In the genomic region with DNA sequence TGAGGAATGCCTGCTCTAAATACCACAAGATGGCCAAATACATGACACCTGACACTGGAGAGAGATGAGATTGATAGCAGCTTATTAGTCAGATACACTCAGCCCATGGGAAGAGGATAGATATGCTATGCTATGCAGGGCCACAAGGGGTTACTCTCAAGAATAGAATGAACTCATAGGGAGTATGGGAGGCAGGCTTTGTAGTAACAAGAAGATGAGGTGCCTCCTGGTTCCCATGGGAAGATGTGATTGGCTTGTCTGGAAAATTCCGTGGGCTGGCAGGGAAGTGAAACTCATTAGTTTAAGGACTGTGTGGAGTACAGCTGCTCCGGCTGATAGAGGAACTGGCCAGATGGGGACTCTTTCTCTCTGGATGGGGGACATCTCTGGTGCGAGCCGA, we compare ENCODE assay signal across 11 cellular contexts. TPM values are rescaled to one million over a fixed set of nuclear protein-coding genes. Genes with fewer than 3 reads are reported as not detected.
A peak's percentile ranks its signal among the peaks of the same experiment; 100 is the strongest.
DNase-seq lines count a peak whose midpoint lies in the region; ATAC-seq, FAIRE-seq and TF ChIP-seq lines count a peak whose summit lies in the region.
"Had no signal": no experiment of that assay in that cellular context is flagged by ENCODE, and none has a peak within 500 bp of the region (broad histone marks: within the 10 kb centered on the region; RNA-seq: fewer than 3 reads in every experiment).

No MANE protein-coding gene starts in this region.

- in situ Hi-C loops in HepG2 (cut with HindIII; ENCODE audit: extremely low pct_ligation_motif_present, low pct_unique_long_range_greater_than_20kb), result no loop called here

- no peak for TF ChIP-seq RAD21 in HepG2 (CRISPR knock-in tag; IDR thresholded peaks at IDR 0.05)

- POLR2A ChIA-PET in HepG2 (lab: Yijun Ruan, JAX), result no interaction called here

- FAIRE-seq in HepG2 (lab: Jason Lieb, UNC), result no peak

- H4K20me1 ChIP-seq in HepG2 (ENCODE audit: insufficient read depth, low read length), result no peaks in the 10 kb centered on the region

- no peak overlapping the region for H3K27ac ChIP-seq in HepG2 (ENCODE audit: extremely low read length, insufficient read depth, low read length)
- H3K27ac ChIP-seq in right lobe of liver, result no peak overlapping the region

- H3K27me3 ChIP-seq in HepG2 (ENCODE audit: control insufficient read depth in 1 of 2, insufficient read depth in 2 of 2, low read length in 2 of 2), result no peaks in the 10 kb centered on the region
- H3K27me3 ChIP-seq in right lobe of liver, result no peaks in the 10 kb centered on the region

- intact Hi-C loops in HepG2 (cut with micrococcal nuclease; ENCODE audit: unreplicated experiment) (no loop called here), right lobe of liver (cut with DNase I) (no loop called here)

- ATAC-seq in HepG2, result peak; percentile 86
- no peak for ATAC-seq in right lobe of liver
- no peak for ATAC-seq in GM19395 (IDR thresholded peaks at IDR 0.05; ENCODE audit: unreplicated experiment)
- ATAC-seq in HG03442 (IDR thresholded peaks at IDR 0.05; ENCODE audit: unreplicated experiment), result no peak
- no peak for ATAC-seq in GM18873 (IDR thresholded peaks at IDR 0.05; ENCODE audit: low FRiP score, unreplicated experiment)

- H3K4me3 ChIP-seq in HepG2 (replicated peaks in 1 of 3; ENCODE audit: insufficient read depth in 1 of 3, low read depth in 2 of 3, low read length in 3 of 3) (no peak overlapping the region), right lobe of liver (no peak overlapping the region), epithelial cell of esophagus (ENCODE audit: low read length) (no peak overlapping the region)

- TF ChIP-seq EP300 in HepG2 (IDR thresholded peaks at IDR 0.05; ENCODE audit: low read depth in 2 of 2, low read length in 2 of 2) (no peak), HepG2 (CRISPR knock-in tag; IDR thresholded peaks at IDR 0.05; ENCODE audit: borderline replicate concordance) (no peak)

- H2AFZ ChIP-seq in HepG2 (ENCODE audit: low read length), result no peak overlapping the region

- H3K4me1 ChIP-seq in HepG2 (ENCODE audit: insufficient read depth, low read length) (no peaks in the 10 kb centered on the region), right lobe of liver (no peaks in the 10 kb centered on the region)

- H3K9ac ChIP-seq in HepG2 (ENCODE audit: insufficient read depth, low read depth, low read length), result no peak overlapping the region

- H3K4me2 ChIP-seq in HepG2 (ENCODE audit: low read depth, low read length), result no peak overlapping the region

- peak; percentile 10 for DNase-seq in HepG2 (ENCODE audit: low spot score)
- DNase-seq in right lobe of liver, result no peak
- DNase-seq in NCI-H69 (lab: John Stamatoyannopoulos, UW), result peak; percentile 35
- DNase-seq in epithelial cell of esophagus (ENCODE audit: low read depth), result peak; percentile 49
- no peak for DNase-seq in NCI-H1048 (lab: John Stamatoyannopoulos, UW)
- DNase-seq: activated CD4-positive, CD25-positive, alpha-beta regulatory T cell treated with anti-CD3 and anti-CD28 coated beads, Interleukin-2, amount 50 U/mL, for 72 hours; NCI-H510A; nucleus accumbens had no signal

- no TSS peak for BruUV-seq in HepG2 (replicated peaks; lab: Mats Ljungman, UMichigan)

- WGBS in HepG2 (ENCODE audit: low lambda C conversion rate), result 76% methylated on average over 4 of the region's 4 CpGs
- WGBS in right lobe of liver (ENCODE audit: insufficient coverage, low coverage, low lambda C conversion rate, missing lambda C conversion rate), result 24% methylated on average over 2 of the region's 4 CpGs

- H3K79me2 ChIP-seq in HepG2 (ENCODE audit: insufficient read depth, low read length), result no peaks in the 10 kb centered on the region

- no peak for TF ChIP-seq POLR2A in HepG2 (IDR thresholded peaks at IDR 0.05; ENCODE audit: insufficient read depth in 1 of 2, low read depth in 2 of 2, low read length in 2 of 2)
- TF ChIP-seq POLR2A in right lobe of liver (IDR thresholded peaks at IDR 0.05), result no peak

- no peaks in the 10 kb centered on the region for H3K9me3 ChIP-seq in HepG2 (ENCODE audit: low read length)
- H3K9me3 ChIP-seq in right lobe of liver, result no peaks in the 10 kb centered on the region

- CTCF ChIA-PET in HepG2 (lab: Yijun Ruan, JAX; ENCODE audit: low intra/inter-chr PET ratio, low total read pairs), result no interaction called here

- no peak for TF ChIP-seq CTCF in HepG2 (CRISPR knock-in tag; IDR thresholded peaks at IDR 0.05)
- TF ChIP-seq CTCF in right lobe of liver (IDR thresholded peaks at IDR 0.05), result no peak
- TF ChIP-seq CTCF in epithelial cell of esophagus (IDR thresholded peaks at IDR 0.05; ENCODE audit: insufficient read depth, low read depth, low read length, missing control alignments), result peak; percentile 28

- no peaks in the 10 kb centered on the region for H3K36me3 ChIP-seq in HepG2 (replicated peaks in 1 of 2; ENCODE audit: control insufficient read depth in 1 of 2, insufficient read depth in 2 of 2, low read length in 2 of 2)
- no peaks in the 10 kb centered on the region for H3K36me3 ChIP-seq in right lobe of liver

RNA-seq across cellular contexts. Expression of gene CCDC30, which starts 16.5 kb away (rescaled TPM):
- total RNA-seq in HepG2 (2016; rRNA removed; fragmentation: Illumina TruSeq; extraction: Trizol) (0.77 and 1.2 TPM in 2 replicates), right lobe of liver (1 to 10 TPM in 3 of 6 experiments, under 1 TPM in 3; 0.37 to 1.4 (median 1.0) TPM)
- 0.26 and 0.91 TPM in 2 replicates for total RNA-seq in HepG2 (2016; cell fraction: cytosol; rRNA removed; fragmentation: Illumina TruSeq; extraction: Trizol; ENCODE audit: low read depth)
- total RNA-seq in HepG2 (2016; cell fraction: insoluble cytoplasmic fraction; rRNA removed; fragmentation: Illumina TruSeq; extraction: Trizol), result 0.56 and 0.84 TPM in 2 replicates
- total RNA-seq in HepG2 (2016; cell fraction: membrane; rRNA removed; fragmentation: Illumina TruSeq; extraction: Trizol), result 0.48 and 0.74 TPM in 2 replicates
- total RNA-seq in HepG2 (2016; cell fraction: nucleus; rRNA removed; fragmentation: Illumina TruSeq; extraction: Trizol), result 1.5 and 2.3 TPM in 2 replicates
- polyA plus RNA-seq in HepG2 (2011; rRNA removed), result 0.25 and 0.29 TPM in 2 replicates
- 0.17 and 0.37 TPM in 2 replicates for polyA plus RNA-seq in HepG2 (2011; cell fraction: cytosol; rRNA removed)
- polyA plus RNA-seq in HepG2 (2011; cell fraction: nucleus; rRNA removed), result 0.76 and 1.2 TPM in 2 replicates
- polyA plus RNA-seq in HepG2 (2012), result 0.66 and 1.2 TPM in 2 replicates
- 0.37 and 1.2 TPM in 2 replicates for polyA plus RNA-seq in HepG2 (2016; cell fraction: cytosol; fragmentation: Illumina TruSeq; extraction: Trizol; ENCODE audit: low read depth)
- polyA plus RNA-seq in HepG2 (2016; cell fraction: insoluble cytoplasmic fraction; fragmentation: Illumina TruSeq; extraction: Trizol; ENCODE audit: low read depth), result 0.90 and 1.1 TPM in 2 replicates
- polyA plus RNA-seq in HepG2 (2016; cell fraction: membrane; fragmentation: Illumina TruSeq; extraction: Trizol; ENCODE audit: low read depth), result 0.55 and 1.2 TPM in 2 replicates
- 4.6 and 5.3 TPM in 2 replicates for polyA plus RNA-seq in HepG2 (2016; cell fraction: nucleus; fragmentation: Illumina TruSeq; extraction: Trizol; ENCODE audit: insufficient read depth, low read depth)
- polyA minus RNA-seq in HepG2 (2011; rRNA and poly(A)+ RNA removed; ENCODE audit: low replicate concordance), result 0.50 and 1.3 TPM in 2 replicates
- polyA minus RNA-seq in HepG2 (2011; cell fraction: cytosol; rRNA and poly(A)+ RNA removed), result 0.89 TPM in 1 of 2 replicates, not detected in the other
- 3.7 and 5.3 TPM in 2 replicates for polyA minus RNA-seq in HepG2 (2011; cell fraction: nucleus; rRNA and poly(A)+ RNA removed)

RNA-seq across cellular contexts. Expression of gene PPCS, which starts 23.3 kb away (rescaled TPM):
- total RNA-seq in HepG2 (2016; rRNA removed; fragmentation: Illumina TruSeq; extraction: Trizol) (38.9 and 51.0 TPM in 2 replicates), right lobe of liver (10 to 100 TPM; 36.3 to 44.1 (median 42.7) TPM)
- total RNA-seq in HepG2 (2016; cell fraction: cytosol; rRNA removed; fragmentation: Illumina TruSeq; extraction: Trizol; ENCODE audit: low read depth), result 12.3 and 12.7 TPM in 2 replicates
- total RNA-seq in HepG2 (2016; cell fraction: insoluble cytoplasmic fraction; rRNA removed; fragmentation: Illumina TruSeq; extraction: Trizol), result 38.3 and 49.7 TPM in 2 replicates
- total RNA-seq in HepG2 (2016; cell fraction: membrane; rRNA removed; fragmentation: Illumina TruSeq; extraction: Trizol), result 27.0 and 27.1 TPM in 2 replicates
- 23.3 and 25.2 TPM in 2 replicates for total RNA-seq in HepG2 (2016; cell fraction: nucleus; rRNA removed; fragmentation: Illumina TruSeq; extraction: Trizol)
- polyA plus RNA-seq in HepG2 (2011; rRNA removed), result 13.4 and 14.5 TPM in 2 replicates
- 17.1 and 38.8 TPM in 2 replicates for polyA plus RNA-seq in HepG2 (2011; cell fraction: cytosol; rRNA removed)
- polyA plus RNA-seq in HepG2 (2011; cell fraction: nucleus; rRNA removed), result 42.9 and 45.6 TPM in 2 replicates
- 20.9 and 33.5 TPM in 2 replicates for polyA plus RNA-seq in HepG2 (2012)
- 13.5 and 16.3 TPM in 2 replicates for polyA plus RNA-seq in HepG2 (2016; cell fraction: cytosol; fragmentation: Illumina TruSeq; extraction: Trizol; ENCODE audit: low read depth)
- 52.5 and 57.6 TPM in 2 replicates for polyA plus RNA-seq in HepG2 (2016; cell fraction: insoluble cytoplasmic fraction; fragmentation: Illumina TruSeq; extraction: Trizol; ENCODE audit: low read depth)
- polyA plus RNA-seq in HepG2 (2016; cell fraction: membrane; fragmentation: Illumina TruSeq; extraction: Trizol; ENCODE audit: low read depth), result 21.2 and 23.0 TPM in 2 replicates
- 34.2 and 34.7 TPM in 2 replicates for polyA plus RNA-seq in HepG2 (2016; cell fraction: nucleus; fragmentation: Illumina TruSeq; extraction: Trizol; ENCODE audit: insufficient read depth, low read depth)
- 18.4 and 22.8 TPM in 2 replicates for polyA minus RNA-seq in HepG2 (2011; rRNA and poly(A)+ RNA removed; ENCODE audit: low replicate concordance)
- polyA minus RNA-seq in HepG2 (2011; cell fraction: cytosol; rRNA and poly(A)+ RNA removed), result 8.9 and 11.3 TPM in 2 replicates
- polyA minus RNA-seq in HepG2 (2011; cell fraction: nucleus; rRNA and poly(A)+ RNA removed), result 17.1 and 19.1 TPM in 2 replicates

RNA-seq across cellular contexts. Expression of gene ZMYND12, which starts 23.8 kb away (rescaled TPM):
- total RNA-seq in HepG2 (2016; rRNA removed; fragmentation: Illumina TruSeq; extraction: Trizol) (0.13 TPM in 1 of 2 replicates, not detected in the other), right lobe of liver (1 to 10 TPM; 1.5 to 7.3 (median 2.6) TPM)
- 0.18 and 0.51 TPM in 2 replicates for total RNA-seq in HepG2 (2016; cell fraction: cytosol; rRNA removed; fragmentation: Illumina TruSeq; extraction: Trizol; ENCODE audit: low read depth)
- total RNA-seq in HepG2 (2016; cell fraction: insoluble cytoplasmic fraction; rRNA removed; fragmentation: Illumina TruSeq; extraction: Trizol), result 0.42 and 0.45 TPM in 2 replicates
- total RNA-seq in HepG2 (2016; cell fraction: membrane; rRNA removed; fragmentation: Illumina TruSeq; extraction: Trizol), result 0.21 and 0.65 TPM in 2 replicates
- not detected in 2 replicates for total RNA-seq in HepG2 (2016; cell fraction: nucleus; rRNA removed; fragmentation: Illumina TruSeq; extraction: Trizol)
- 0.29 and 0.71 TPM in 2 replicates for polyA plus RNA-seq in HepG2 (2011; rRNA removed)
- polyA plus RNA-seq in HepG2 (2011; cell fraction: cytosol; rRNA removed), result 0.16 and 0.18 TPM in 2 replicates
- polyA plus RNA-seq in HepG2 (2011; cell fraction: nucleus; rRNA removed), result 0.23 TPM in 1 of 2 replicates, not detected in the other
- 0.15 and 0.20 TPM in 2 replicates for polyA plus RNA-seq in HepG2 (2012)
- 0.19 TPM in 1 of 2 replicates, not detected in the other for polyA plus RNA-seq in HepG2 (2016; cell fraction: cytosol; fragmentation: Illumina TruSeq; extraction: Trizol; ENCODE audit: low read depth)
- 0.37 and 0.66 TPM in 2 replicates for polyA plus RNA-seq in HepG2 (2016; cell fraction: insoluble cytoplasmic fraction; fragmentation: Illumina TruSeq; extraction: Trizol; ENCODE audit: low read depth)
- 0.17 and 0.34 TPM in 2 replicates for polyA plus RNA-seq in HepG2 (2016; cell fraction: membrane; fragmentation: Illumina TruSeq; extraction: Trizol; ENCODE audit: low read depth)
- polyA plus RNA-seq in HepG2 (2016; cell fraction: nucleus; fragmentation: Illumina TruSeq; extraction: Trizol; ENCODE audit: insufficient read depth, low read depth), result 0.44 TPM in 1 of 2 replicates, not detected in the other
- polyA minus RNA-seq in HepG2 (2011; rRNA and poly(A)+ RNA removed; ENCODE audit: low replicate concordance), result not detected in 2 replicates
- polyA minus RNA-seq in HepG2 (2011; cell fraction: cytosol; rRNA and poly(A)+ RNA removed), result not detected in 2 replicates
- polyA minus RNA-seq in HepG2 (2011; cell fraction: nucleus; rRNA and poly(A)+ RNA removed), result 0.77 and 0.87 TPM in 2 replicates

Comparison
In these comparisons a context has a peak if more than half of its experiments do, and no peak if none do; other contexts are left out.
1. DNase-seq: peak in HepG2 (single experiment), NCI-H69 (single experiment) and epithelial cell of esophagus (single experiment); none in right lobe of liver (0 of 3) and NCI-H1048 (single experiment).